Comparison of ENCODE assay signal across 24 cellular contexts in genomic region chr7:151312831-151313809, GRCh38. TPM values are rescaled to one million over a fixed set of nuclear protein-coding genes. Genes with fewer than 3 reads are reported as not detected.
A peak's percentile ranks its signal among the peaks of the same experiment; 100 is the strongest.
DNase-seq lines count a peak whose midpoint lies in the region; ATAC-seq and TF ChIP-seq lines count a peak whose summit lies in the region.
"Had no signal": no experiment of that assay in that cellular context is flagged by ENCODE, and none has a peak within 500 bp of the region (broad histone marks: within the 10 kb centered on the region; RNA-seq: fewer than 3 reads in every experiment).

No MANE protein-coding gene starts in this region.

- H3K9me3 ChIP-seq in upper lobe of right lung (peaks cover 5% of the 10 kb centered on the region), mammary epithelial cell (replicated peaks; ENCODE audit: insufficient read depth, low read length) (peaks cover 9% of the 10 kb centered on the region)
- H3K9me3 ChIP-seq: neutrophil had no signal

- H3K9me3 Mint-ChIP-seq in activated CD8-positive, alpha-beta memory T cell treated with anti-CD3 and anti-CD28 coated beads, Interleukin-2, amount 10 ng/mL, durations not matched to agents 7 days and 5 days (ENCODE audit: low read depth) = peaks cover 2% of the 10 kb centered on the region
- no peaks in the 10 kb centered on the region for H3K9me3 Mint-ChIP-seq in natural killer cell treated with Interleukin-12 subunit alpha and Interleukin-12 subunit beta and Interleukin-15 and Interleukin-18, amount 100 ng/mL, for 72 hours
- H3K9me3 Mint-ChIP-seq in mesothelial cell of epicardium = no peaks in the 10 kb centered on the region
- H3K9me3 Mint-ChIP-seq: type B pancreatic cell had no signal

- ATAC-seq in activated CD8-positive, alpha-beta memory T cell treated with anti-CD3 and anti-CD28 coated beads, Interleukin-2, amount 10 ng/mL, durations not matched to agents 7 days and 5 days = no peak
- ATAC-seq in natural killer cell treated with Interleukin-12 subunit alpha and Interleukin-12 subunit beta and Interleukin-15 and Interleukin-18, amount 100 ng/mL, for 72 hours = peak; percentile 23 to 55
- ATAC-seq in upper lobe of right lung (peak; percentile 3), HG03097 (IDR thresholded peaks at IDR 0.05; ENCODE audit: low FRiP score, unreplicated experiment) (no peak)
- ATAC-seq: activated CD8-positive, alpha-beta T cell treated with anti-CD3 and anti-CD28 coated beads, Interleukin-2, amount 10 ng/mL, durations not matched to agents 7 days and 5 days had no signal

- no peak overlapping the region for H3K4me3 Mint-ChIP-seq in activated CD8-positive, alpha-beta memory T cell treated with anti-CD3 and anti-CD28 coated beads, Interleukin-2, amount 10 ng/mL, durations not matched to agents 7 days and 5 days
- no peak overlapping the region for H3K4me3 Mint-ChIP-seq in natural killer cell treated with Interleukin-12 subunit alpha and Interleukin-12 subunit beta and Interleukin-15 and Interleukin-18, amount 100 ng/mL, for 72 hours
- no peak overlapping the region for H3K4me3 Mint-ChIP-seq in mesothelial cell of epicardium
- H3K4me3 Mint-ChIP-seq: activated CD8-positive, alpha-beta T cell treated with anti-CD3 and anti-CD28 coated beads, Interleukin-2, amount 10 ng/mL, durations not matched to agents 7 days and 5 days; activated naive CD8-positive, alpha-beta T cell; CD14-positive monocyte; type B pancreatic cell had no signal

- dilution Hi-C loops in mammary epithelial cell (cut with HindIII; ENCODE audit: low sequenced_read_pairs) = no loop called here

- no peak overlapping the region for H3K4me2 ChIP-seq in mammary epithelial cell (ENCODE audit: insufficient read depth, low read depth, low read length)
- H3K4me2 ChIP-seq: KMS-11 had no signal

- H4K20me1 ChIP-seq in mammary epithelial cell (ENCODE audit: insufficient read depth, low read length) = no peaks in the 10 kb centered on the region

- CTCF ChIA-PET in activated CD8-positive, alpha-beta memory T cell treated with anti-CD3 and anti-CD28 coated beads, Interleukin-2, amount 10 ng/mL, durations not matched to agents 7 days and 5 days (lab: Charles Lee) = interaction anchor here (1.4 to 6.4 kb wide), 5 partner anchors 18 to 136 kb away, joined by 4 to 141 read pairs (median 48); partner anchors contain the start of gene NUB1
- CTCF ChIA-PET in mammary epithelial cell (lab: Charles Lee; ENCODE audit: low non-redundant PET) = no interaction called here

- H3K27me3 Mint-ChIP-seq in activated CD8-positive, alpha-beta memory T cell treated with anti-CD3 and anti-CD28 coated beads, Interleukin-2, amount 10 ng/mL, durations not matched to agents 7 days and 5 days = peaks cover 3% of the 10 kb centered on the region
- no peaks in the 10 kb centered on the region for H3K27me3 Mint-ChIP-seq in natural killer cell treated with Interleukin-12 subunit alpha and Interleukin-12 subunit beta and Interleukin-15 and Interleukin-18, amount 100 ng/mL, for 72 hours
- no peaks in the 10 kb centered on the region for H3K27me3 Mint-ChIP-seq in mesothelial cell of epicardium (ENCODE audit: low read depth)
- H3K27me3 Mint-ChIP-seq: activated naive CD8-positive, alpha-beta T cell; progenitor cell of endocrine pancreas; type B pancreatic cell had no signal

- WGBS in mammary epithelial cell (ENCODE audit: low coverage, missing lambda C conversion rate) = 65% methylated on average over 7 of the region's 8 CpGs

- peaks cover 6% of the 10 kb centered on the region for H3K4me1 ChIP-seq in upper lobe of right lung
- H3K4me1 ChIP-seq in mammary epithelial cell (ENCODE audit: insufficient read depth, low read length) = no peaks in the 10 kb centered on the region
- H3K4me1 ChIP-seq: right lobe of liver had no signal

- H3K36me3 Mint-ChIP-seq in activated CD8-positive, alpha-beta memory T cell treated with anti-CD3 and anti-CD28 coated beads, Interleukin-2, amount 10 ng/mL, durations not matched to agents 7 days and 5 days = peaks cover 3% of the 10 kb centered on the region
- H3K36me3 Mint-ChIP-seq in natural killer cell treated with Interleukin-12 subunit alpha and Interleukin-12 subunit beta and Interleukin-15 and Interleukin-18, amount 100 ng/mL, for 72 hours = no peaks in the 10 kb centered on the region
- no peaks in the 10 kb centered on the region for H3K36me3 Mint-ChIP-seq in mesothelial cell of epicardium
- H3K36me3 Mint-ChIP-seq: activated naive CD8-positive, alpha-beta T cell; CD14-positive monocyte; type B pancreatic cell had no signal

- no peak overlapping the region for H2AFZ ChIP-seq in mammary epithelial cell (ENCODE audit: low read depth, low read length)

- peak; percentile 26 for DNase-seq in activated CD8-positive, alpha-beta memory T cell treated with anti-CD3 and anti-CD28 coated beads, Interleukin-2, amount 50 U/mL, for 48 hours
- no peak for DNase-seq in activated CD8-positive, alpha-beta memory T cell treated with anti-CD3 and anti-CD28 coated beads, Interleukin-2, amount 10 ng/mL, durations not matched to agents 7 days and 5 days
- DNase-seq in coronary artery (ENCODE audit: low spot score) (peak; percentile 38), upper lobe of right lung (no peak), mammary epithelial cell (no peak), mesothelial cell of epicardium (ENCODE audit: low spot score in 2 of 2, unreplicated experiment in 2 of 2) (no peak)
- DNase-seq in natural killer cell treated with Interleukin-12 subunit alpha and Interleukin-12 subunit beta and Interleukin-15 and Interleukin-18, amount 100 ng/mL, for 72 hours (ENCODE audit: low spot score) = no peak
- DNase-seq: activated CD4-positive, CD25-positive, alpha-beta regulatory T cell treated with anti-CD3 and anti-CD28 coated beads, Interleukin-2, amount 50 U/mL, for 72 hours; activated CD8-positive, alpha-beta T cell treated with anti-CD3 and anti-CD28 coated beads, Interleukin-2, amount 10 ng/mL, durations not matched to agents 7 days and 5 days; activated T-cell treated with anti-CD3 and anti-CD28 coated beads for 4 hours; MM.1S; NCI-H1930; NCI-H526; SHP77 treated with DMSO at 0.1 percent for 48 hours; spleen; T-helper 2 cell had no signal

- no peaks in the 10 kb centered on the region for H3K27me3 ChIP-seq in upper lobe of right lung
- H3K27me3 ChIP-seq in mammary epithelial cell (ENCODE audit: insufficient read depth, low read length) = no peaks in the 10 kb centered on the region
- H3K27me3 ChIP-seq: right lobe of liver had no signal

- H3K27ac ChIP-seq in coronary artery (peak overlapping the region in 1 of 2 donors; percentile 21), upper lobe of right lung (no peak overlapping the region), mammary epithelial cell (ENCODE audit: insufficient read depth, low read depth, low read length) (no peak overlapping the region)
- H3K27ac ChIP-seq: KMS-11, neutrophil, right lobe of liver had no signal

- in situ Hi-C loops in mammary epithelial cell (cut with MboI; ENCODE audit: low sequenced_read_pairs in 2 of 2) = no loop called here

- no TSS peak for BruUV-seq in mammary epithelial cell (replicated peaks; lab: Mats Ljungman, UMichigan)

- no peak for TF ChIP-seq CTCF in coronary artery (IDR thresholded peaks at IDR 0.05)
- TF ChIP-seq CTCF in upper lobe of right lung (IDR thresholded peaks at IDR 0.05) = no peak
- TF ChIP-seq CTCF in mammary epithelial cell (conservative IDR thresholded peaks at IDR 0.05 in 1 of 2, IDR thresholded peaks at IDR 0.05 in 1 of 2; ENCODE audit: extremely low read depth in 1 of 2, insufficient read depth in 1 of 2, low read depth in 1 of 2, low read length in 2 of 2) = no peak
- TF ChIP-seq CTCF in mesothelial cell of epicardium (IDR thresholded peaks at IDR 0.05; ENCODE audit: unreplicated experiment) = no peak

- H3K36me3 ChIP-seq in upper lobe of right lung (no peaks in the 10 kb centered on the region), mammary epithelial cell (ENCODE audit: insufficient read depth, low read length) (no peaks in the 10 kb centered on the region)
- H3K36me3 ChIP-seq: neutrophil, right lobe of liver, spleen had no signal

- intact Hi-C loops in upper lobe of right lung (cut with DNase I) (no loop called here), mammary epithelial cell (cut with micrococcal nuclease) (no loop called here)

- no peaks in the 10 kb centered on the region for H3K79me2 ChIP-seq in mammary epithelial cell (ENCODE audit: insufficient read depth, low read length)

- H3K9ac ChIP-seq in mammary epithelial cell (ENCODE audit: insufficient read depth, low read length) = no peak overlapping the region
- H3K9ac ChIP-seq: KMS-11 had no signal

- peaks cover 24% of the 10 kb centered on the region for H3K4me1 Mint-ChIP-seq in activated CD8-positive, alpha-beta memory T cell treated with anti-CD3 and anti-CD28 coated beads, Interleukin-2, amount 10 ng/mL, durations not matched to agents 7 days and 5 days
- H3K4me1 Mint-ChIP-seq in natural killer cell treated with Interleukin-12 subunit alpha and Interleukin-12 subunit beta and Interleukin-15 and Interleukin-18, amount 100 ng/mL, for 72 hours (ENCODE audit: low read depth in 2 of 2) = peaks cover 7 to 14% of the 10 kb centered on the region in 2 donors
- H3K4me1 Mint-ChIP-seq in mesothelial cell of epicardium = peaks cover 7% of the 10 kb centered on the region

- H3K4me3 ChIP-seq in coronary artery = no peak overlapping the region
- no peak overlapping the region for H3K4me3 ChIP-seq in upper lobe of right lung
- no peak overlapping the region for H3K4me3 ChIP-seq in mammary epithelial cell (replicated peaks in 1 of 3; ENCODE audit: insufficient read depth in 1 of 3, low read depth in 2 of 3, low read length in 3 of 3)
- H3K4me3 ChIP-seq: right lobe of liver, spleen had no signal

- H3K27ac Mint-ChIP-seq in activated CD8-positive, alpha-beta memory T cell treated with anti-CD3 and anti-CD28 coated beads, Interleukin-2, amount 10 ng/mL, durations not matched to agents 7 days and 5 days = no peak overlapping the region
- no peak overlapping the region for H3K27ac Mint-ChIP-seq in natural killer cell treated with Interleukin-12 subunit alpha and Interleukin-12 subunit beta and Interleukin-15 and Interleukin-18, amount 100 ng/mL, for 72 hours
- no peak overlapping the region for H3K27ac Mint-ChIP-seq in mesothelial cell of epicardium
- H3K27ac Mint-ChIP-seq: activated CD8-positive, alpha-beta T cell treated with anti-CD3 and anti-CD28 coated beads, Interleukin-2, amount 10 ng/mL, durations not matched to agents 7 days and 5 days; activated naive CD8-positive, alpha-beta T cell; CD14-positive monocyte; progenitor cell of endocrine pancreas; type B pancreatic cell had no signal

RNA-seq across cellular contexts. Expression of gene NUB1, which starts 28.5 kb away (rescaled TPM):
- 10 to 100 TPM; 71.3 to 73.3 TPM for total RNA-seq in activated CD8-positive, alpha-beta memory T cell treated with anti-CD3 and anti-CD28 coated beads, Interleukin-2, amount 10 ng/mL, durations not matched to agents 7 days and 5 days
- total RNA-seq in natural killer cell treated with Interleukin-12 subunit alpha and Interleukin-12 subunit beta and Interleukin-15 and Interleukin-18, amount 100 ng/mL, for 72 hours = 10 to 100 TPM; 53.6 to 66.9 TPM
- total RNA-seq in upper lobe of right lung = 55.2 TPM
- total RNA-seq in mammary epithelial cell = 10 to 100 TPM; 29.5 to 41.9 TPM
- polyA plus RNA-seq in mammary epithelial cell = 20.1 TPM
- 19.3 TPM for polyA minus RNA-seq in mammary epithelial cell
- total RNA-seq in mesothelial cell of epicardium = 47.7 to 52.4 TPM (median 52.3 TPM) in 3 replicates

Comparison
In these comparisons a context has a peak if more than half of its experiments do, and no peak if none do; other contexts are left out.
1. DNase-seq: peak in activated CD8-positive, alpha-beta memory T cell treated with anti-CD3 and anti-CD28 coated beads, Interleukin-2, amount 50 U/mL, for 48 hours (single experiment) and coronary artery (single experiment); none in activated CD8-positive, alpha-beta memory T cell treated with anti-CD3 and anti-CD28 coated beads, Interleukin-2, amount 10 ng/mL, durations not matched to agents 7 days and 5 days (single experiment), natural killer cell treated with Interleukin-12 subunit alpha and Interleukin-12 subunit beta and Interleukin-15 and Interleukin-18, amount 100 ng/mL, for 72 hours (single experiment), upper lobe of right lung (single experiment), mammary epithelial cell (single experiment) and mesothelial cell of epicardium (0 of 2).
2. ATAC-seq: peak in natural killer cell treated with Interleukin-12 subunit alpha and Interleukin-12 subunit beta and Interleukin-15 and Interleukin-18, amount 100 ng/mL, for 72 hours (2 of 2) and upper lobe of right lung (single experiment); none in activated CD8-positive, alpha-beta memory T cell treated with anti-CD3 and anti-CD28 coated beads, Interleukin-2, amount 10 ng/mL, durations not matched to agents 7 days and 5 days (single experiment) and HG03097 (single experiment).